Comparison of ENCODE assay signal across 24 cellular contexts in the genomic region with DNA sequence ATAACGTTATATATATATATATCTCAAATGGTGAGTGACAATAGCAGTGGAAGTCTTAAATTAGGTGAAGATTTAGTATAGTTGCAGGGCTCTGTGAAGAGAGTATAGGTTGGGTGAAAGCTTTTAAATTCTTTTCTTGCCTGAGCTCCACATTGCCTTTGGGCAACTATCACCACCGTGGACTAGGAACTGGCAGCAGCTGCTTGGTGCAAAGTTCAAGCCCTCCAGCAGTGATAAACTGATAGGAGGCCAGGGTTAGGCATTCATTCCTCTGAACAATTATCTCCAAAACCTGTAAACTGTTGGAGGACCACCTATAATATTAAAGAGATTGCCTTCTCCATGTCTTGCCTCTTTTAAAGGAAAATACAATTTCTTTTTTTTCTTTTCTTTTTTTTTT.
"Had no signal": no experiment of that assay in that cellular context is flagged by ENCODE, and none has a peak within 500 bp of the region (broad histone marks: within the 10 kb centered on the region; RNA-seq: fewer than 3 reads in every experiment).

No MANE protein-coding gene starts in this region.

- H3K27ac ChIP-seq: colonic mucosa, epithelial cell of prostate, esophagus squamous epithelium, gastrocnemius medialis, heart right ventricle, left lung, lower lobe of right lung had no signal

- H3K36me3 Mint-ChIP-seq: mesothelial cell of epicardium, naive B cell had no signal

- H3K27me3 ChIP-seq: colonic mucosa, esophagus squamous epithelium, gastrocnemius medialis, heart right ventricle, left lung had no signal

- H3K9me3 ChIP-seq: colonic mucosa, esophagus squamous epithelium, gastrocnemius medialis, heart right ventricle, left lung, lower lobe of right lung, mucosa of descending colon had no signal

- H3K4me3 ChIP-seq: colonic mucosa, esophagus squamous epithelium, gastrocnemius medialis, heart right ventricle, left lung, lower lobe of right lung, mucosa of descending colon had no signal

- H3K27ac Mint-ChIP-seq: dendritic cell treated with granulocyte-macrophage colony-stimulating factor and Interleukin-4, amounts not matched to agents 40 ng/mL and 50 ng/mL, for 4 days; effector memory CD8-positive, alpha-beta T cell; endodermal cell; mesothelial cell of epicardium; naive B cell had no signal

- H3K4me3 Mint-ChIP-seq: dendritic cell treated with granulocyte-macrophage colony-stimulating factor and Interleukin-4, amounts not matched to agents 40 ng/mL and 50 ng/mL, for 4 days; effector memory CD8-positive, alpha-beta T cell; endodermal cell; mesothelial cell of epicardium; naive B cell had no signal

- DNase-seq: colonic mucosa; cortex of kidney; effector CD8-positive, alpha-beta T cell; effector memory CD8-positive, alpha-beta T cell; endodermal cell; erythroblast; esophagus squamous epithelium; foreskin fibroblast; foreskin melanocyte; gastrocnemius medialis; glutamatergic neuron; head of caudate nucleus; heart right ventricle; hippocampal formation; left cardiac atrium; left lung; left ventricle myocardium superior; lower lobe of right lung; mesenchymal stem cell; mucosa of descending colon; naive B cell had no signal

- H3K4me1 ChIP-seq: colonic mucosa, esophagus squamous epithelium, gastrocnemius medialis, heart right ventricle, left lung, lower lobe of right lung had no signal

- H3K9me3 Mint-ChIP-seq: dendritic cell treated with granulocyte-macrophage colony-stimulating factor and Interleukin-4, amounts not matched to agents 40 ng/mL and 50 ng/mL, for 4 days; effector memory CD8-positive, alpha-beta T cell; endodermal cell had no signal

- H3K4me1 Mint-ChIP-seq: mesothelial cell of epicardium, naive B cell had no signal

- H3K36me3 ChIP-seq: colonic mucosa, esophagus squamous epithelium, gastrocnemius medialis, heart right ventricle, left lung, lower lobe of right lung had no signal

- H3K27me3 Mint-ChIP-seq: dendritic cell treated with granulocyte-macrophage colony-stimulating factor and Interleukin-4, amounts not matched to agents 40 ng/mL and 50 ng/mL, for 4 days; naive B cell had no signal
